ENCODE assay signal across 9 cellular contexts in the genomic region with DNA sequence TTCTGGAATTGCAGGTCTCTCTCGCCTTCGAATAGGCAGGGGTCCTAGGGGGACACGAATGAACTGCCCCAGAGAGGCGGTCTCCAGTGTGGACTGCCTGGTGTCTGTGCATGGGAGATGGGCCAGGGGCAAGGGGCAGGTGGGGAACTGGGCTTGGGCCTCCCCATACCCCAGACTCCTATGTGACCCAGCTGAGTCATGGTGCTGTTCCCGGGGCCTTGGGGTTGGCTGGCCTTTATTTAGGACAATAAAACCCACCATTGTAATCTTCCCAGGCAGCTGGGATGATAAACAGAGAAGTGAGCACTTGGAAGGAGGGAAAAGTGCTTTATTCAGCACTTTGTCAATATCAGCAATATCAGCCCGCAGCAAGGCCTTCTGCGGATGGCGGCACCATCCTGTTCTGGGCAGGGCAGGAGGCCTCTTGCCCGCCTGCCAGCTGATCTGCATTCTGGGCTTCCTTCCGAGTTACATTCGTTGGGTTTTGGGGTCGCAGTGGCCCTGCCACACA.
DNase-seq lines count a peak whose midpoint lies in the region; TF ChIP-seq lines count a peak whose summit lies in the region.
"Had no signal": no experiment of that assay in that cellular context is flagged by ENCODE, and none has a peak within 500 bp of the region (broad histone marks: within the 10 kb centered on the region; RNA-seq: fewer than 3 reads in every experiment).

No MANE protein-coding gene starts in this region.

- DNase-seq in WERI-Rb-1 (no peak), myocyte (ENCODE audit: low read depth) (peak; percentile 59), testis (no peak), NCI-H524 treated with DMSO at 0.1 percent for 48 hours (lab: John Stamatoyannopoulos, UW) (no peak), NCI-H1417 treated with DMSO at 0.1 percent for 48 hours (lab: John Stamatoyannopoulos, UW) (no peak), NCI-H2029 (lab: John Stamatoyannopoulos, UW) (no peak)
- DNase-seq in stimulated activated CD4-positive, alpha-beta T cell treated with anti-CD3 and anti-CD28 coated beads, Interleukin-1b, Interleukin-23, amount 100 ng/mL, for 48 hours: no peak
- DNase-seq: activated CD4-positive, alpha-beta memory T cell treated with anti-CD3 and anti-CD28 coated beads, Interleukin-2, amount 10 ng/mL, durations not matched to agents 7 days and 5 days had no signal

- TF ChIP-seq POLR2A in testis (IDR thresholded peaks at IDR 0.05): no peak

- H3K27ac ChIP-seq in WERI-Rb-1 (peak overlapping the region; percentile 43; the same call in 1 of the 2 replicates), esophagus (ENCODE audit: low read depth in 2 of 2, low read length in 1 of 2) (peak overlapping the region; percentile 96 to 98), testis (peak overlapping the region; percentile 14 to 39)

- H3K4me1 ChIP-seq in esophagus (ENCODE audit: control insufficient read depth in 2 of 2, insufficient read depth in 2 of 2, low read length in 1 of 2) (peaks cover 8 to 15% of the 10 kb centered on the region in 2 donors), testis (peaks cover 54% of the 10 kb centered on the region)

- H3K4me3 ChIP-seq in WERI-Rb-1 (ENCODE audit: low read depth, low read length) (no peak overlapping the region), esophagus (ENCODE audit: low read depth in 1 of 2, low read length in 2 of 2) (no peak overlapping the region), testis (no peak overlapping the region)

- WGBS in esophagus, 2 donors: 76 to 78% methylated on average over 12 of the region's 12 CpGs
- 58 to 59% methylated on average over 7 to 12 of the region's 12 CpGs for WGBS in testis, 2 donors

- no peaks in the 10 kb centered on the region for H3K27me3 ChIP-seq in WERI-Rb-1 (ENCODE audit: insufficient read depth, low read depth, severe bottlenecking)
- no peaks in the 10 kb centered on the region for H3K27me3 ChIP-seq in esophagus (ENCODE audit: control insufficient read depth in 1 of 2, insufficient read depth in 2 of 2, low read length in 2 of 2)
- H3K27me3 ChIP-seq in testis: no peaks in the 10 kb centered on the region

- H3K9me3 ChIP-seq in WERI-Rb-1 (ENCODE audit: severe bottlenecking) (no peaks in the 10 kb centered on the region), esophagus (ENCODE audit: control insufficient read depth in 2 of 2, insufficient read depth in 1 of 2, low read depth in 1 of 2, low read length in 1 of 2) (no peaks in the 10 kb centered on the region), testis (no peaks in the 10 kb centered on the region)

- intact Hi-C loops in testis (cut with DNase I; ENCODE audit: low total_unique reads): no loop called here

- TF ChIP-seq CTCF in WERI-Rb-1 (IDR thresholded peaks at IDR 0.05; ENCODE audit: low read depth, low read length) (no peak), testis (IDR thresholded peaks at IDR 0.05) (no peak)

- H3K36me3 ChIP-seq in WERI-Rb-1: no peaks in the 10 kb centered on the region
- no peaks in the 10 kb centered on the region for H3K36me3 ChIP-seq in esophagus (ENCODE audit: control insufficient read depth in 2 of 2, insufficient read depth in 2 of 2, low read length in 1 of 2)
- H3K36me3 ChIP-seq in testis (ENCODE audit: low read depth, missing control alignments): no peaks in the 10 kb centered on the region

Comparison
In these comparisons a context has a peak if more than half of its experiments do, and no peak if none do; other contexts are left out.
1. H3K27ac ChIP-seq: peak in every context shown above with its lines; median percentile 97 in esophagus; 43 in WERI-Rb-1; 26 in testis.